In the genomic region with DNA sequence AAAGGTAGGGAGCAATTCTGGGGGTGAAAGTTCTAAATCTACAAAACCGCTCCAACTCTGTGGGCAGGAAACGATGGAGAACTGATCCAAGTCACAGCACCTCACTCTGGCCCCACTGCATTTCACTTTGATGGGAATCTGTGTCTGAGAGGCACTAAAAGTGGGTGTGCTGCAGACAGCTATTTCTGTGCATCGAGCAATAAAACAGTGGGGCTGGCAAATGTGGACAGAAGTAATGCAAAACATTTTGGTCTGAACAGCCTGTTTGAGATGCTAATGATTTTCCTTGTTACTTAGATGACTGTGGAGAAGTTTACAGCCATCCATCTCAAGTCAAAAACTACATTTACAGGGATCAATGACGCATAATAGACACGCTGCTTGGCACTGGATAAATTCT, we compare ENCODE assay signal across 34 cellular contexts.
"Had no signal": no experiment of that assay in that cellular context is flagged by ENCODE, and none has a peak within 500 bp of the region (broad histone marks: within the 10 kb centered on the region; RNA-seq: fewer than 3 reads in every experiment).

No MANE protein-coding gene starts in this region.

- H3K27me3 ChIP-seq: adrenal gland, body of pancreas, brain microvascular endothelial cell, breast epithelium had no signal

- H3K36me3 ChIP-seq: adrenal gland, brain microvascular endothelial cell, breast epithelium had no signal

- H3K9me3 ChIP-seq: adrenal gland, body of pancreas, breast epithelium had no signal

- DNase-seq: activated B cell treated with CpG ODN at 0.5 μM for 24 hours; activated CD4-positive, alpha-beta memory T cell treated with anti-CD3 and anti-CD28 coated beads for 36 hours; activated CD4-positive, alpha-beta T cell treated with anti-CD3 and anti-CD28 coated beads for 4 hours; activated CD4-positive, alpha-beta T cell treated with anti-CD3 and anti-CD28 coated beads, Interleukin-2, amount 10 ng/mL, durations not matched to agents 24 days and 14 days; activated CD4-positive, alpha-beta T cell treated with anti-CD3 and anti-CD28 coated beads, Interleukin-2, amount 50 U/mL, for 1 hour; activated CD4-positive, alpha-beta T cell treated with anti-CD3 and anti-CD28 coated beads, Interleukin-2, amount 50 U/mL, for 4 hours; activated CD4-positive, CD25-positive, alpha-beta regulatory T cell treated with anti-CD3 and anti-CD28 coated beads, Interleukin-2, amount 50 U/mL, for 72 hours; activated CD8-positive, alpha-beta memory T cell treated with anti-CD3 and anti-CD28 coated beads, Interleukin-2, amount 50 U/mL, for 4 hours; activated CD8-positive, alpha-beta T cell treated with anti-CD3 and anti-CD28 coated beads for 36 hours; activated effector memory CD4-positive, alpha-beta T cell treated with anti-CD3 and anti-CD28 coated beads, Interleukin-2, amount 50 U/mL, for 16 hours; activated gamma-delta T cell treated with Interleukin-2 at 50 U/mL for 16 hours; activated naive CD4-positive, alpha-beta T cell; activated naive CD4-positive, alpha-beta T cell treated with anti-CD3 and anti-CD28 coated beads for 36 hours; activated naive CD4-positive, alpha-beta T cell treated with anti-CD3 and anti-CD28 coated beads, Interleukin-2, amount 50 U/mL, for 16 hours; activated naive CD8-positive, alpha-beta T cell treated with anti-CD3 and anti-CD28 coated beads for 36 hours; activated T-cell treated with anti-CD3 and anti-CD28 coated beads for 4 hours; activated T-cell treated with anti-CD3 and anti-CD28 coated beads, Interleukin-2, amount 50 U/mL, for 1 hour; activated T-cell treated with anti-CD3 and anti-CD28 coated beads, Interleukin-2, amount 50 U/mL, for 4 hours; activated T-cell treated with anti-CD3 and anti-CD28 coated beads, Interleukin-2, amount 50 U/mL, for 72 hours; adrenal gland; amniotic stem cell; aorta; body of pancreas; brain microvascular endothelial cell; central memory CD4-positive, alpha-beta T cell; T-helper 2 cell; T-helper 9 cell had no signal

- H3K27me3 Mint-ChIP-seq: activated B cell treated with CpG ODN at 0.5 μM for 24 hours; activated CD4-positive, alpha-beta memory T cell treated with anti-CD3 and anti-CD28 coated beads for 36 hours; activated CD4-positive, alpha-beta T cell treated with anti-CD3 and anti-CD28 coated beads, Interleukin-2, amount 10 ng/mL, durations not matched to agents 24 days and 14 days; activated CD8-positive, alpha-beta T cell treated with anti-CD3 and anti-CD28 coated beads for 36 hours; activated naive CD8-positive, alpha-beta T cell treated with anti-CD3 and anti-CD28 coated beads for 36 hours; activated T-helper 17 cell treated with anti-CD3 and anti-CD28 coated beads, Interleukin-2, amount 50 U/mL, for 72 hours had no signal

- ATAC-seq: activated CD8-positive, alpha-beta T cell treated with anti-CD3 and anti-CD28 coated beads for 36 hours; activated naive CD4-positive, alpha-beta T cell treated with anti-CD3 and anti-CD28 coated beads, Interleukin-2, amount 50 U/mL, for 72 hours; activated T-cell treated with anti-CD3 and anti-CD28 coated beads, Interleukin-2, amount 50 U/mL, for 4 hours; activated T-cell treated with anti-CD3 and anti-CD28 coated beads, Interleukin-2, amount 50 U/mL, for 72 hours; activated T-helper 17 cell treated with anti-CD3 and anti-CD28 coated beads, Interleukin-2, amount 50 U/mL, for 72 hours; body of pancreas had no signal

- H3K27ac Mint-ChIP-seq: activated B cell treated with CpG ODN at 0.5 μM for 24 hours; activated CD4-positive, alpha-beta memory T cell treated with anti-CD3 and anti-CD28 coated beads for 36 hours; activated CD4-positive, alpha-beta T cell treated with anti-CD3 and anti-CD28 coated beads, Interleukin-2, amount 10 ng/mL, durations not matched to agents 24 days and 14 days; activated CD8-positive, alpha-beta T cell treated with anti-CD3 and anti-CD28 coated beads for 36 hours; activated naive CD4-positive, alpha-beta T cell treated with anti-CD3 and anti-CD28 coated beads for 36 hours; activated naive CD4-positive, alpha-beta T cell treated with anti-CD3 and anti-CD28 coated beads, Interleukin-2, amount 50 U/mL, for 72 hours; activated naive CD8-positive, alpha-beta T cell treated with anti-CD3 and anti-CD28 coated beads for 36 hours; activated T-cell treated with anti-CD3 and anti-CD28 coated beads, Interleukin-2, amount 50 U/mL, for 72 hours; activated T-helper 1 cell treated with anti-CD3 and anti-CD28 coated beads, Interleukin-12 subunit alpha, Interleukin-12 subunit beta, Interleukin-2, Interleukin-4 antibody, amounts not matched to agents 30 ng/mL and 10 ng/mL and 1 ng/mL, durations not matched to agents 14 hours and 24 hours and 36 hours; activated T-helper 17 cell treated with anti-CD3 and anti-CD28 coated beads, Interleukin-2, amount 50 U/mL, for 72 hours; T-helper 1 cell treated with Interleukin-12 subunit alpha and Interleukin-12 subunit beta and Interleukin-4 antibody, amounts not matched to agents 30 μg/mL and 1 μg/mL, for 36 hours; T-helper 2 cell treated with Interferon-gamma antibody and Interleukin-4, amounts not matched to agents 5 μg/mL and 100 μg/mL, for 36 hours had no signal

- H3K4me3 Mint-ChIP-seq: activated B cell treated with CpG ODN at 0.5 μM for 24 hours; activated CD4-positive, alpha-beta memory T cell treated with anti-CD3 and anti-CD28 coated beads for 36 hours; activated CD4-positive, alpha-beta T cell treated with anti-CD3 and anti-CD28 coated beads, Interleukin-2, amount 10 ng/mL, durations not matched to agents 24 days and 14 days; activated CD8-positive, alpha-beta T cell treated with anti-CD3 and anti-CD28 coated beads for 36 hours; activated naive CD4-positive, alpha-beta T cell treated with anti-CD3 and anti-CD28 coated beads for 36 hours; activated naive CD8-positive, alpha-beta T cell treated with anti-CD3 and anti-CD28 coated beads for 36 hours; activated T-cell treated with anti-CD3 and anti-CD28 coated beads, Interleukin-2, amount 50 U/mL, for 4 hours; activated T-cell treated with anti-CD3 and anti-CD28 coated beads, Interleukin-2, amount 50 U/mL, for 72 hours; activated T-helper 1 cell treated with anti-CD3 and anti-CD28 coated beads, Interleukin-12 subunit alpha, Interleukin-12 subunit beta, Interleukin-2, Interleukin-4 antibody, amounts not matched to agents 30 ng/mL and 10 ng/mL and 1 ng/mL, durations not matched to agents 14 hours and 24 hours and 36 hours; activated T-helper 17 cell treated with anti-CD3 and anti-CD28 coated beads, Interleukin-2, amount 50 U/mL, for 72 hours; T-helper 1 cell treated with Interleukin-12 subunit alpha and Interleukin-12 subunit beta and Interleukin-4 antibody, amounts not matched to agents 30 μg/mL and 1 μg/mL, for 36 hours; T-helper 2 cell treated with Interferon-gamma antibody and Interleukin-4, amounts not matched to agents 5 μg/mL and 100 μg/mL, for 36 hours had no signal

- H3K27ac ChIP-seq: adrenal gland, body of pancreas, brain microvascular endothelial cell, breast epithelium, VCaP had no signal

- H3K4me1 Mint-ChIP-seq: activated B cell treated with CpG ODN at 0.5 μM for 24 hours; activated CD4-positive, alpha-beta T cell treated with anti-CD3 and anti-CD28 coated beads, Interleukin-2, amount 10 ng/mL, durations not matched to agents 24 days and 14 days; activated naive CD8-positive, alpha-beta T cell treated with anti-CD3 and anti-CD28 coated beads for 36 hours; activated T-helper 17 cell treated with anti-CD3 and anti-CD28 coated beads, Interleukin-2, amount 50 U/mL, for 72 hours had no signal

- H3K4me3 ChIP-seq: adrenal gland, body of pancreas, breast epithelium had no signal

- H3K36me3 Mint-ChIP-seq: activated CD4-positive, alpha-beta memory T cell treated with anti-CD3 and anti-CD28 coated beads for 36 hours; activated naive CD8-positive, alpha-beta T cell treated with anti-CD3 and anti-CD28 coated beads for 36 hours had no signal

- H3K4me1 ChIP-seq: body of pancreas, breast epithelium had no signal

- H3K9me3 Mint-ChIP-seq: activated B cell treated with CpG ODN at 0.5 μM for 24 hours; activated CD8-positive, alpha-beta T cell treated with anti-CD3 and anti-CD28 coated beads for 36 hours had no signal
